Comparison of ENCODE assay signal across 1 cellular context in the genomic region with DNA sequence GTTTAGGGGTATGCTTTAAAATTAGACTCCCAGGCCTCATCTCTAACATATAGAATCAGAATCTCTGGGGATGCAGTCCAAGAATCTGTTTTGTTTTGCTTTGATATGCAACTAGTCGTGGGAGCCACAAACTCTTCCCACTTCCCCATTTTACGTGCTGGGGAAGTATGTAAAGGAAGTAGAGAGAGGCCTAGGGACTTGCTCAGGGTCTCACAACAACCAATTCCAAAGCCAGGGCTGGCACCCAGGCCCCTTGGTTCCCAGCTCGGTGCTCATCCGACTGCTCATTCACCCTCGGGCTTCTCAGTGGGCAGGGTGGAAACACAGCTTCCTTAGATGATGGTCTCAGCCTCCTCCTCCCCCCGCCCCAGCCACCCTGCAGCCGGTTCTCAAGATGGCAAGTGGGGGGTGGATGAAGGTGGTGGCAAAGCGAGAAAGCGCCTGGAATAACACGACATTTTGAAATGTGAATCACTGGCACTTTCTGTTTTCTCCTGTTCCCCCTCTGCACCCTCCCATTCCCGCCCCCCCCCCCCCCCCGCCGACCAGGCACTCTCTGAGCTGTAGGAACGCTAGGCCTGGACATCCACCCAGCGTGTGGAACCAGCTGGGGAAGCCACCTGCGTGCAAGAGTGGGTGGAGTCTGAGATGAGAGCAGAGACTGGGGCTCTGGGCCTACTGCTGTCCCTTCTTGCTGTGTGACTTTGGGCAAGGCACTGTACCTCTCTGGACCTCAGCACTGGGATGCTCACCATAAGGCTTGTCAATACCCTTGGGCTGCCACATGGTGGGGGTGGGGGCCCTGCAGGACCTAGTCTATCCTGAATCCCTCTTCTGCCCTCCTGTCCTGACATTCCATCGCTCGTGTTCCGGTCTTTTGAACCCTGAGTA.
TF ChIP-seq lines count a peak whose summit lies in the region.

No MANE protein-coding gene starts in this region.

TF ChIP-seq in H1, 55 proteins besides CTCF, POLR2A, EP300 and RAD21:
- TF ChIP-seq, protein P1, sequence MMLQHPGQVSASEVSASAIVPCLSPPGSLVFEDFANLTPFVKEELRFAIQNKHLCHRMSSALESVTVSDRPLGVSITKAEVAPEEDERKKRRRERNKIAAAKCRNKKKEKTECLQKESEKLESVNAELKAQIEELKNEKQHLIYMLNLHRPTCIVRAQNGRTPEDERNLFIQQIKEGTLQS (IDR thresholded peaks at IDR 0.05; ENCODE audit: insufficient read depth, low read depth, low read length) = no peak
- TF ChIP-seq KDM1A (IDR thresholded peaks at IDR 0.05; ENCODE audit: borderline replicate concordance, low read length) = peak; percentile 51; the same call in 1 of the 2 replicates
